Comparison of ENCODE assay signal across 24 cellular contexts in the genomic region with DNA sequence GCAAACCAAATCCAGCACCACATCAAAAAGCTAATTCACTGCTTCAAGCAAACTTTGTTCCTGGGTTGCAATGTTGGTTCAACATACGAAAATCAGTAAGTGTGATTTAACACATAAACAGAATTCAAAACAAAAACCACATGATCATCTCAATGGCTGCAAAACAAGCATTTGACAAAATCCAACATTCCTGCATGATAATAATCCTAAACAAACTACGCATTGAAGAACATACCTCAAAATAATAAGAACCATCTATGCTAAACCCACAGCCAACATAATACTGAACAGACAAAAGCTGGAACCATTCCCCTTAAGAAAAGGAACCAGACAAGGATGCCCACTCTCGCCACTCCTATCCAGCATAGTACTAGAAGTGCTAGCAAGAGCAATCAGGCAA.
"Had no signal": no experiment of that assay in that cellular context is flagged by ENCODE, and none has a peak within 500 bp of the region (broad histone marks: within the 10 kb centered on the region; RNA-seq: fewer than 3 reads in every experiment).

No MANE protein-coding gene starts in this region.

- H3K27ac ChIP-seq: adrenal gland, breast epithelium, colonic mucosa, dorsolateral prefrontal cortex, esophagus muscularis mucosa, heart right ventricle, ovary, prostate gland, suprapubic skin, tibial nerve had no signal

- H3K27me3 Mint-ChIP-seq: activated naive CD8-positive, alpha-beta T cell; effector memory CD8-positive, alpha-beta T cell; naive B cell had no signal

- H3K9me3 ChIP-seq: adrenal gland, colonic mucosa, esophagus muscularis mucosa, ovary, prostate gland, suprapubic skin had no signal

- H3K4me3 ChIP-seq: adrenal gland, breast epithelium, colonic mucosa, dorsolateral prefrontal cortex, esophagus muscularis mucosa, heart right ventricle, lung, ovary, prostate gland, suprapubic skin, tibial nerve had no signal

- H3K4me3 Mint-ChIP-seq: activated naive CD8-positive, alpha-beta T cell; effector memory CD8-positive, alpha-beta T cell had no signal

- ATAC-seq: effector memory CD8-positive, alpha-beta T cell; heart right ventricle; left lobe of liver; right cardiac atrium; stimulated activated naive CD8-positive, alpha-beta T cell treated with anti-CD3 and anti-CD28 coated beads, Interleukin-15, Interleukin-2, amounts not matched to agents 100 U/mL and 50 U/mL, for 24 hours had no signal

- H3K9me3 Mint-ChIP-seq: effector memory CD8-positive, alpha-beta T cell had no signal

- H3K27ac Mint-ChIP-seq: activated naive CD8-positive, alpha-beta T cell; activated T-helper 2 cell treated with anti-CD3 and anti-CD28 coated beads, Interferon-gamma antibody, Interleukin-2, Interleukin-4, amounts not matched to agents 10 μg/mL and 5 μg/mL and 100 μg/mL, durations not matched to agents 14 hours and 24 hours and 36 hours had no signal

- H3K4me1 ChIP-seq: adrenal gland, breast epithelium, colonic mucosa, prostate gland had no signal

- H3K36me3 ChIP-seq: adrenal gland, breast epithelium, colonic mucosa, esophagus muscularis mucosa, heart right ventricle, ovary, prostate gland, suprapubic skin had no signal

- H3K27me3 ChIP-seq: adrenal gland, breast epithelium, colonic mucosa, dorsolateral prefrontal cortex, esophagus muscularis mucosa, heart right ventricle, ovary, suprapubic skin, tibial nerve had no signal

- DNase-seq: activated naive CD4-positive, alpha-beta T cell; activated T-cell treated with anti-CD3 and anti-CD28 coated beads, Interleukin-2, amount 50 U/mL, for 1 hour; adrenal gland; colonic mucosa; dorsolateral prefrontal cortex; effector memory CD8-positive, alpha-beta T cell; heart right ventricle; kidney; naive B cell; ovary; right cardiac atrium; stimulated activated CD4-positive, alpha-beta T cell treated with anti-CD3 and anti-CD28 coated beads, Interleukin-4, amount 100 ng/mL, for 24 hours; stimulated activated naive CD8-positive, alpha-beta T cell treated with anti-CD3 and anti-CD28 coated beads, Interleukin-15, Interleukin-2, amounts not matched to agents 100 U/mL and 50 U/mL, for 24 hours; T-helper 1 cell; T-helper 9 cell had no signal
